In genomic region chr2:10449838-10450691, GRCh38 we compare ENCODE assay signal across 9 cellular contexts. TPM values are rescaled to one million over a fixed set of nuclear protein-coding genes. Genes with fewer than 3 reads are reported as not detected.
A peak's percentile ranks its signal among the peaks of the same experiment; 100 is the strongest.
DNase-seq lines count a peak whose midpoint lies in the region; TF ChIP-seq lines count a peak whose summit lies in the region.
"Had no signal": no experiment of that assay in that cellular context is flagged by ENCODE, and none has a peak within 500 bp of the region (broad histone marks: within the 10 kb centered on the region; RNA-seq: fewer than 3 reads in every experiment).

No MANE protein-coding gene starts in this region.

- H3K36me3 ChIP-seq in BLaER1 treated with 17β-estradiol and CSF1 and Interleukin-3, amounts not matched to agents 10 nM and 100 nM = peaks cover 0 to 9% (median 2%) of the 10 kb centered on the region in 11 experiments; a peak in 10 of 22 replicates

- no peaks in the 10 kb centered on the region for H3K27me3 ChIP-seq in BLaER1 treated with 17β-estradiol and CSF1 and Interleukin-3, amounts not matched to agents 10 nM and 100 nM

- no peak overlapping the region for H3K9ac ChIP-seq in BLaER1 treated with 17β-estradiol and CSF1 and Interleukin-3, amounts not matched to agents 10 nM and 100 nM

- peaks cover 5 to 30% (median 27%) of the 10 kb centered on the region in 11 experiments; a peak in 20 of 22 replicates for H4K20me1 ChIP-seq in BLaER1 treated with 17β-estradiol and CSF1 and Interleukin-3, amounts not matched to agents 10 nM and 100 nM

- DNase-seq in HuH-7.5 (ENCODE audit: low spot score) (peak; percentile 80), amniotic epithelial cell (ENCODE audit: low read depth) (peak; percentile 72), mesothelial cell of epicardium (ENCODE audit: low spot score in 2 of 2, unreplicated experiment in 2 of 2) (no peak), NCI-H1436 (lab: John Stamatoyannopoulos, UW) (no peak), NCI-H774 (lab: John Stamatoyannopoulos, UW) (no peak), ecto neural progenitor cell (ENCODE audit: low spot score) (no peak), head of caudate nucleus (no peak)
- DNase-seq: EL had no signal

- no peak for TF ChIP-seq CTCF in mesothelial cell of epicardium (IDR thresholded peaks at IDR 0.05; ENCODE audit: unreplicated experiment)

- H3K4me1 ChIP-seq in BLaER1 treated with 17β-estradiol and CSF1 and Interleukin-3, amounts not matched to agents 10 nM and 100 nM = peaks cover 26 to 74% (median 68%) of the 10 kb centered on the region in 10 experiments

- no peaks in the 10 kb centered on the region for H3K9me3 Mint-ChIP-seq in mesothelial cell of epicardium

- H3K27me3 Mint-ChIP-seq in mesothelial cell of epicardium (ENCODE audit: low read depth) = peaks cover 1% of the 10 kb centered on the region

- H3K9me3 ChIP-seq in BLaER1 treated with 17β-estradiol and CSF1 and Interleukin-3, amounts not matched to agents 10 nM and 100 nM (replicated peaks in 1 of 11) = peaks cover 0 to 14% (median 7%) of the 10 kb centered on the region in 11 experiments; a peak in 10 of 22 replicates

- no peak overlapping the region for H3K27ac ChIP-seq in BLaER1 treated with 17β-estradiol and CSF1 and Interleukin-3, amounts not matched to agents 10 nM and 100 nM

- intact Hi-C loops in head of caudate nucleus (cut with DNase I) = loop anchor here (2.0 to 10.0 kb wide), 2 partner anchors 39 to 235 kb away; partner anchors contain the start of gene NOL10

- H3K4me3 ChIP-seq in BLaER1 treated with 17β-estradiol and CSF1 and Interleukin-3, amounts not matched to agents 10 nM and 100 nM = no peak overlapping the region

- H3K4me3 Mint-ChIP-seq in mesothelial cell of epicardium = peak overlapping the region; percentile 56

- H3K4me2 ChIP-seq in BLaER1 treated with 17β-estradiol and CSF1 and Interleukin-3, amounts not matched to agents 10 nM and 100 nM = peak overlapping the region; percentile 86 to 99 (median 97); a peak in 18 of 22 replicates

- H3K27ac Mint-ChIP-seq in mesothelial cell of epicardium = no peak overlapping the region

- H3K4me1 Mint-ChIP-seq in mesothelial cell of epicardium = peaks cover 23% of the 10 kb centered on the region

- no peaks in the 10 kb centered on the region for H3K36me3 Mint-ChIP-seq in mesothelial cell of epicardium

RNA-seq across cellular contexts. Expression of gene ODC1, which starts 1.9 kb away (rescaled TPM):
- total RNA-seq in mesothelial cell of epicardium = 138 to 148 TPM (median 148 TPM) in 3 replicates

Comparison
In these comparisons a context has a peak if more than half of its experiments do, and no peak if none do; other contexts are left out.
1. DNase-seq: peak in HuH-7.5 (single experiment) and amniotic epithelial cell (single experiment); none in mesothelial cell of epicardium (0 of 2), NCI-H1436 (single experiment), NCI-H774 (single experiment), ecto neural progenitor cell (single experiment) and head of caudate nucleus (0 of 42).